ENCODE assay signal across 14 cellular contexts in genomic region chr21:33481314-33481943, GRCh38. TPM values are rescaled to one million over a fixed set of nuclear protein-coding genes. Genes with fewer than 3 reads are reported as not detected.
DNase-seq lines count a peak whose midpoint lies in the region; ATAC-seq and TF ChIP-seq lines count a peak whose summit lies in the region.
"Had no signal": no experiment of that assay in that cellular context is flagged by ENCODE, and none has a peak within 500 bp of the region (broad histone marks: within the 10 kb centered on the region; RNA-seq: fewer than 3 reads in every experiment).

No MANE protein-coding gene starts in this region.

- H3K27ac Mint-ChIP-seq in CD8-positive, alpha-beta T cell, result no peak overlapping the region
- H3K27ac Mint-ChIP-seq in GM23338, result no peak overlapping the region
- no peak overlapping the region for H3K27ac Mint-ChIP-seq in activated naive CD8-positive, alpha-beta T cell treated with anti-CD3 and anti-CD28 coated beads for 36 hours
- H3K27ac Mint-ChIP-seq in naive thymus-derived CD4-positive, alpha-beta T cell, result peak overlapping the region in 1 of 9 donors; percentile 45

- POLR2A ChIA-PET in CD8-positive, alpha-beta T cell (lab: Charles Lee), result interaction anchor here (2.7 to 4.1 kb wide), 2 partner anchors 10 to 61 kb away, joined by 57 to 96 read pairs; partner anchors contain the start of genes DNAJC28, GART and SON
- POLR2A ChIA-PET in naive thymus-derived CD4-positive, alpha-beta T cell (lab: Charles Lee), result interaction anchor here (0.6 to 4.2 kb wide), 5 partner anchors 11 to 107 kb away, joined by 3 to 108 read pairs (median 4); partner anchors contain the start of genes DNAJC28, DONSON, GART and SON

- peaks cover 4% of the 10 kb centered on the region; the same call in 1 of the 2 replicates for H4K20me1 ChIP-seq in GM23338 (replicated peaks; ENCODE audit: insufficient read depth)

- H3F3A ChIP-seq in GM23338 (replicated peaks; ENCODE audit: low read depth), result peaks cover 13% of the 10 kb centered on the region; the same call in 1 of the 2 replicates

- DNase-seq in CD8-positive, alpha-beta T cell, result peak in 1 of 7 experiments; percentile 43
- DNase-seq in GM23338 (ENCODE audit: low spot score), result no peak
- DNase-seq in activated naive CD8-positive, alpha-beta T cell treated with anti-CD3 and anti-CD28 coated beads for 36 hours, result no peak
- no peak for DNase-seq in naive thymus-derived CD4-positive, alpha-beta T cell
- no peak for DNase-seq in NCI-H2227 (lab: John Stamatoyannopoulos, UW; ENCODE audit: unreplicated experiment)
- no peak for DNase-seq in posterior cingulate gyrus
- DNase-seq in upper lobe of right lung, result no peak
- no peak for DNase-seq in lower leg skin (ENCODE audit: low spot score in 2 of 2)
- DNase-seq: activated CD4-positive, alpha-beta T cell treated with anti-CD3 and anti-CD28 coated beads for 48 hours; dermis blood vessel endothelial cell; NCI-H2029 treated with DMSO at 0.1 percent for 48 hours; NK-92 treated with Interleukin-12 subunit alpha and Interleukin-12 subunit beta, amount 100 ng/mL, for 24 hours; testis had no signal

- H3K9me3 ChIP-seq in CD8-positive, alpha-beta T cell (ENCODE audit: low read length), result no peaks in the 10 kb centered on the region
- no peaks in the 10 kb centered on the region for H3K9me3 ChIP-seq in naive thymus-derived CD4-positive, alpha-beta T cell (ENCODE audit: control insufficient read depth in 2 of 3, low read length in 3 of 3)
- no peaks in the 10 kb centered on the region for H3K9me3 ChIP-seq in upper lobe of right lung
- H3K9me3 ChIP-seq: testis had no signal

- no peaks in the 10 kb centered on the region for H3K9me3 Mint-ChIP-seq in CD8-positive, alpha-beta T cell
- H3K9me3 Mint-ChIP-seq in GM23338, result peaks cover 3% of the 10 kb centered on the region; the same call in 1 of the 3 replicates
- no peaks in the 10 kb centered on the region for H3K9me3 Mint-ChIP-seq in activated naive CD8-positive, alpha-beta T cell treated with anti-CD3 and anti-CD28 coated beads for 36 hours
- H3K9me3 Mint-ChIP-seq in naive thymus-derived CD4-positive, alpha-beta T cell, result no peaks in the 10 kb centered on the region

- H3K27ac ChIP-seq in CD8-positive, alpha-beta T cell (ENCODE audit: low read depth, low read length), result no peak overlapping the region
- H3K27ac ChIP-seq in GM23338 (ENCODE audit: low read depth) (no peak overlapping the region), upper lobe of right lung (no peak overlapping the region)
- H3K27ac ChIP-seq in naive thymus-derived CD4-positive, alpha-beta T cell (ENCODE audit: low read depth, low read length), result no peak overlapping the region
- H3K27ac ChIP-seq: SK-N-MC had no signal

- H3K4me2 ChIP-seq in GM23338, result no peak overlapping the region

- CTCF ChIA-PET in CD8-positive, alpha-beta T cell (lab: Charles Lee), result interaction anchor here (1.1 to 1.9 kb wide), 2 partner anchors 10 kb away, joined by 4 to 15 read pairs; partner anchors contain the start of gene DNAJC28
- CTCF ChIA-PET in naive thymus-derived CD4-positive, alpha-beta T cell (lab: Charles Lee), result interaction anchor here (0.6 kb wide), 1 partner anchor 378 kb away, joined by 3 read pairs; no protein-coding TSS in a partner anchor

- no peak for ATAC-seq in CD8-positive, alpha-beta T cell
- ATAC-seq in GM23338, result no peak
- no peak for ATAC-seq in naive thymus-derived CD4-positive, alpha-beta T cell
- ATAC-seq in upper lobe of right lung, result no peak

- WGBS in lower leg skin, 2 donors, result 85 to 87% methylated on average over 7 to 9 of the region's 9 CpGs

- peaks cover 13% of the 10 kb centered on the region for H3K4me1 ChIP-seq in CD8-positive, alpha-beta T cell (ENCODE audit: insufficient read depth, low read length)
- H3K4me1 ChIP-seq in GM23338 (ENCODE audit: insufficient read depth) (peaks cover 8% of the 10 kb centered on the region; the same call in 1 of the 2 replicates), upper lobe of right lung (peaks cover 18% of the 10 kb centered on the region)
- H3K4me1 ChIP-seq in naive thymus-derived CD4-positive, alpha-beta T cell (ENCODE audit: control insufficient read depth in 2 of 2, insufficient read depth in 2 of 2, low read length in 2 of 2), result peaks cover 0 to 5% of the 10 kb centered on the region in 2 donors
- H3K4me1 ChIP-seq: testis had no signal

- peaks cover 17% of the 10 kb centered on the region for H3K79me2 ChIP-seq in GM23338 (replicated peaks; ENCODE audit: insufficient read depth)

- H3K4me3 Mint-ChIP-seq in CD8-positive, alpha-beta T cell, result peak overlapping the region; percentile 89
- peak overlapping the region; percentile 92 for H3K4me3 Mint-ChIP-seq in GM23338
- H3K4me3 Mint-ChIP-seq in activated naive CD8-positive, alpha-beta T cell treated with anti-CD3 and anti-CD28 coated beads for 36 hours, result peak overlapping the region; percentile 86
- H3K4me3 Mint-ChIP-seq in naive thymus-derived CD4-positive, alpha-beta T cell, result peak overlapping the region in 9 of 10 donors; percentile 7 to 96 (median 95)

- no peak overlapping the region for H2AFZ ChIP-seq in GM23338

- H3K27me3 ChIP-seq in CD8-positive, alpha-beta T cell (ENCODE audit: insufficient read depth, low read length), result no peaks in the 10 kb centered on the region
- H3K27me3 ChIP-seq in GM23338 (ENCODE audit: insufficient read depth) (peaks cover 4% of the 10 kb centered on the region; the same call in 1 of the 2 replicates), upper lobe of right lung (no peaks in the 10 kb centered on the region)
- no peaks in the 10 kb centered on the region for H3K27me3 ChIP-seq in naive thymus-derived CD4-positive, alpha-beta T cell (ENCODE audit: control insufficient read depth in 2 of 2, insufficient read depth in 2 of 2, low read length in 2 of 2)
- H3K27me3 ChIP-seq: testis had no signal

- no peak for TF ChIP-seq CTCF in CD8-positive, alpha-beta T cell (IDR thresholded peaks at IDR 0.05)
- TF ChIP-seq CTCF in GM23338 (conservative IDR thresholded peaks at IDR 0.05; ENCODE audit: low read depth in 2 of 2) (no peak), upper lobe of right lung (IDR thresholded peaks at IDR 0.05) (no peak), lower leg skin (IDR thresholded peaks at IDR 0.05) (no peak)

- no peaks in the 10 kb centered on the region for H3K36me3 ChIP-seq in CD8-positive, alpha-beta T cell (ENCODE audit: insufficient read depth, low read length)
- H3K36me3 ChIP-seq in GM23338 (ENCODE audit: insufficient read depth) (no peaks in the 10 kb centered on the region), upper lobe of right lung (no peaks in the 10 kb centered on the region)
- H3K36me3 ChIP-seq in naive thymus-derived CD4-positive, alpha-beta T cell (ENCODE audit: control insufficient read depth in 2 of 3, insufficient read depth in 3 of 3, low read length in 3 of 3), result no peaks in the 10 kb centered on the region

- peaks cover 5% of the 10 kb centered on the region for H3K36me3 Mint-ChIP-seq in CD8-positive, alpha-beta T cell
- peaks cover 3% of the 10 kb centered on the region; the same call in 1 of the 3 replicates for H3K36me3 Mint-ChIP-seq in GM23338 (ENCODE audit: low read depth)
- no peaks in the 10 kb centered on the region for H3K36me3 Mint-ChIP-seq in activated naive CD8-positive, alpha-beta T cell treated with anti-CD3 and anti-CD28 coated beads for 36 hours
- no peaks in the 10 kb centered on the region for H3K36me3 Mint-ChIP-seq in naive thymus-derived CD4-positive, alpha-beta T cell

- no peak overlapping the region for H3K4me3 ChIP-seq in CD8-positive, alpha-beta T cell (ENCODE audit: low read depth, low read length)
- no peak overlapping the region for H3K4me3 ChIP-seq in GM23338
- no peak overlapping the region for H3K4me3 ChIP-seq in naive thymus-derived CD4-positive, alpha-beta T cell (ENCODE audit: low read length)
- H3K4me3 ChIP-seq in upper lobe of right lung, result no peak overlapping the region
- H3K4me3 ChIP-seq in lower leg skin (ENCODE audit: low read depth, poor library complexity, severe bottlenecking), result no peak overlapping the region

- no peaks in the 10 kb centered on the region for H3K27me3 Mint-ChIP-seq in CD8-positive, alpha-beta T cell (ENCODE audit: low read depth)
- H3K27me3 Mint-ChIP-seq in GM23338 (ENCODE audit: insufficient read depth, low read depth, poor library complexity), result peaks cover 14% of the 10 kb centered on the region
- no peaks in the 10 kb centered on the region for H3K27me3 Mint-ChIP-seq in activated naive CD8-positive, alpha-beta T cell treated with anti-CD3 and anti-CD28 coated beads for 36 hours
- peaks cover 0 to 15% (median 0%) of the 10 kb centered on the region in 5 donors for H3K27me3 Mint-ChIP-seq in naive thymus-derived CD4-positive, alpha-beta T cell

- peaks cover 28% of the 10 kb centered on the region for H3K4me1 Mint-ChIP-seq in CD8-positive, alpha-beta T cell (ENCODE audit: low read depth)
- H3K4me1 Mint-ChIP-seq in GM23338, result peaks cover 8% of the 10 kb centered on the region
- H3K4me1 Mint-ChIP-seq in activated naive CD8-positive, alpha-beta T cell treated with anti-CD3 and anti-CD28 coated beads for 36 hours, result peaks cover 15% of the 10 kb centered on the region
- peaks cover 7 to 33% (median 21%) of the 10 kb centered on the region in 7 donors for H3K4me1 Mint-ChIP-seq in naive thymus-derived CD4-positive, alpha-beta T cell

- no peaks in the 10 kb centered on the region for H3K9me2 ChIP-seq in GM23338 (ENCODE audit: insufficient read depth)

- no peak for TF ChIP-seq POLR2A in lower leg skin (IDR thresholded peaks at IDR 0.05)

- intact Hi-C loops in CD8-positive, alpha-beta T cell (cut with DNase I, micrococcal nuclease), result no loop called here
- intact Hi-C loops in naive thymus-derived CD4-positive, alpha-beta T cell (cut with micrococcal nuclease), result loop anchor here in 1 of 2 donors (5.0 kb wide), 2 partner anchors 709 to 1069 kb away; partner anchors contain the start of genes EVA1C and PAXBP1
- intact Hi-C loops in posterior cingulate gyrus (cut with DNase I), result loop anchor here (2.0 kb wide), 1 partner anchor 61 kb away; the partner anchor contains the start of genes GART and SON
- intact Hi-C loops in upper lobe of right lung (cut with DNase I), result no loop called here
- intact Hi-C loops in lower leg skin (cut with DNase I; ENCODE audit: low total_unique reads), result no loop called here

RNA-seq across cellular contexts. Expression of gene TMEM50B, which starts 1.7 kb away (rescaled TPM):
- 10 to 100 TPM; 32.6 to 34.0 TPM for total RNA-seq in CD8-positive, alpha-beta T cell
- 19.1 and 25.1 TPM in 2 replicates for total RNA-seq in GM23338 (2014; rRNA removed; shearing (Covaris generic))
- polyA plus RNA-seq in GM23338 (2016; fragmentation: Nextera tagmentation; extraction: Ambion mirVana), result 26.1 and 27.6 TPM in 2 replicates
- 10 to 100 TPM; 14.6 to 15.7 TPM for total RNA-seq in activated naive CD8-positive, alpha-beta T cell treated with anti-CD3 and anti-CD28 coated beads for 36 hours
- total RNA-seq in naive thymus-derived CD4-positive, alpha-beta T cell, result 100 to 1,000 TPM in 2 of 5 experiments, 10 to 100 TPM in 3; 38.3 to 108 (median 61.7) TPM
- 10 to 100 TPM; 37.0 to 46.5 TPM for polyA plus RNA-seq in naive thymus-derived CD4-positive, alpha-beta T cell
- total RNA-seq in upper lobe of right lung (73.2 TPM), lower leg skin (10 to 100 TPM; 36.4 to 48.7 (median 38.2) TPM)

RNA-seq across cellular contexts. Expression of gene DNAJC28, which starts 10.1 kb away (rescaled TPM):
- total RNA-seq in CD8-positive, alpha-beta T cell, result under 1 TPM; 0.22 to 0.33 TPM
- total RNA-seq in GM23338 (2014; rRNA removed; shearing (Covaris generic)), result 2.5 and 5.0 TPM in 2 replicates
- 3.8 and 6.6 TPM in 2 replicates for polyA plus RNA-seq in GM23338 (2016; fragmentation: Nextera tagmentation; extraction: Ambion mirVana)
- under 1 TPM; 0.23 to 0.58 TPM for total RNA-seq in activated naive CD8-positive, alpha-beta T cell treated with anti-CD3 and anti-CD28 coated beads for 36 hours
- total RNA-seq in naive thymus-derived CD4-positive, alpha-beta T cell, result 1 to 10 TPM in 1 of 5 experiments, under 1 TPM in 3, not detected in 1; 0.27 to 1.5 (median 0.61) TPM
- under 1 TPM; 0.54 to 0.92 TPM for polyA plus RNA-seq in naive thymus-derived CD4-positive, alpha-beta T cell
- total RNA-seq in upper lobe of right lung (2.3 TPM), lower leg skin (1 to 10 TPM in 1 of 4 donors, under 1 TPM in 3; 0.08 to 2.3 (median 0.40) TPM)
